4 cellular contexts compared by ENCODE assay signal in the genomic region with DNA sequence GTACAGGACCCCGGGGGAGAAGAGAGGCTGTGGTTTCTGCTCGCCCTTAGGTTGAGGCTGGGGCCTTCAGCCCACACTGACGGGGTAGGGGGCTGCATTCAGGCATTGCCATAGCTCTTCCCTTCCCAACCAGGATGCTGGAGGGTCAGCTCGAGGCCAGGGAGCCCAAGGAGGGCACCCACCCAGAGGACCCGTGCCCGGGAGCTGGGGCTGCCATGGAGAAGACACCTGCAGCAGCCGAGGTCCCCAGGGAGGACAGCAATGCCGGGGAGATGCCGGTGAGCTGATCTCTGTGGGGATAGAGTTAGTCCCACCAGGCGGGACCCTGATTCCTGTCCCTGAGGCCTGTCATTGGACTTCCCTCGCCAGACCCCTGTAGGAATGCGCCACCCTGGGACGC. TPM values are rescaled to one million over a fixed set of nuclear protein-coding genes. Genes with fewer than 3 reads are reported as not detected.
"Had no signal": no experiment of that assay in that cellular context is flagged by ENCODE, and none has a peak within 500 bp of the region (broad histone marks: within the 10 kb centered on the region; RNA-seq: fewer than 3 reads in every experiment).

No MANE protein-coding gene starts in this region.

RNA-seq across cellular contexts. Expression of gene GPR31, which starts 14.2 kb away (rescaled TPM):
- total RNA-seq: LHCN-M2, M059J, MCF 10A, NCI-H460 had no signal

RNA-seq across cellular contexts. Expression of gene CCR6, which starts 49.1 kb away (rescaled TPM):
- total RNA-seq: LHCN-M2, MCF 10A, NCI-H460 had no signal
